Comparison of ENCODE assay signal across 19 cellular contexts in the genomic region with DNA sequence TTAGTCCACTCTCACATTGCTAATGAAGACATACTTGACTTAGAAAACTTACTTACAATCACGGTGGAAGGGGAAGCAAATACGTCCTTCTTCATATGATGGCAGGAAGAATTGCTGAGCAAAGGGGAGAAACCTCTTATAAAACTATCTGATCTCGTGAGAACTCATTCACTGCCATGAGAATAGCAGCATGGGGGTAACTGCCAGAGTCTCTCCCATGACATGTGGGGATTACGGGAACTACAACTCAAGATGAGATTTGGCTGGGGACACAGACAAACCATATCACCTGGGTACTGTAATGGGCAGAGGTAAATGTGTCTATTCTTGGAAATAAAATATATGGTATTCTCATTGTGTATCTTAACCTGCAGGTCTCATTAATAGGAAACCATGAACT.
DNase-seq lines count a peak whose midpoint lies in the region; ATAC-seq and TF ChIP-seq lines count a peak whose summit lies in the region.
"Had no signal": no experiment of that assay in that cellular context is flagged by ENCODE, and none has a peak within 500 bp of the region (broad histone marks: within the 10 kb centered on the region; RNA-seq: fewer than 3 reads in every experiment).

No MANE protein-coding gene starts in this region.

- H3K4me1 Mint-ChIP-seq in GM23338 = peaks cover 28% of the 10 kb centered on the region
- H3K4me1 Mint-ChIP-seq in endodermal cell = peaks cover 3% of the 10 kb centered on the region
- peaks cover 2% of the 10 kb centered on the region for H3K4me1 Mint-ChIP-seq in neural progenitor cell
- H3K4me1 Mint-ChIP-seq: B cell; CD4-positive, CD25-positive, alpha-beta regulatory T cell had no signal

- H2AFZ ChIP-seq in GM23338 (no peak overlapping the region), neural progenitor cell (replicated peaks) (peak overlapping the region; percentile 35)

- H3K27ac ChIP-seq in GM23338 (ENCODE audit: low read depth) = no peak overlapping the region
- H3K27ac ChIP-seq in endodermal cell (ENCODE audit: low read depth, low read length) = no peak overlapping the region
- no peak overlapping the region for H3K27ac ChIP-seq in neural progenitor cell
- H3K27ac ChIP-seq: 22Rv1, BLaER1, C4-2B had no signal

- no peaks in the 10 kb centered on the region for H3F3A ChIP-seq in GM23338 (replicated peaks; ENCODE audit: low read depth)
- H3F3A ChIP-seq in neural progenitor cell (ENCODE audit: low read depth) = no peaks in the 10 kb centered on the region

- H3K27me3 ChIP-seq in GM23338 (ENCODE audit: insufficient read depth) = no peaks in the 10 kb centered on the region
- H3K27me3 ChIP-seq in endodermal cell (ENCODE audit: control insufficient read depth, insufficient read depth, low read length, poor library complexity, severe bottlenecking) = no peaks in the 10 kb centered on the region
- H3K27me3 ChIP-seq in neural progenitor cell = no peaks in the 10 kb centered on the region
- H3K27me3 ChIP-seq: BLaER1 had no signal

- H3K36me3 ChIP-seq in GM23338 (ENCODE audit: insufficient read depth) (no peaks in the 10 kb centered on the region), endodermal cell (ENCODE audit: control insufficient read depth, insufficient read depth, low read length) (no peaks in the 10 kb centered on the region), neural progenitor cell (no peaks in the 10 kb centered on the region)
- H3K36me3 ChIP-seq: BLaER1 had no signal

- H3K4me1 ChIP-seq in GM23338 (ENCODE audit: insufficient read depth) (peaks cover 15% of the 10 kb centered on the region), endodermal cell (ENCODE audit: control insufficient read depth, insufficient read depth, low read length) (no peaks in the 10 kb centered on the region), neural progenitor cell (no peaks in the 10 kb centered on the region)
- H3K4me1 ChIP-seq: BLaER1, Caco-2 had no signal

- H3K27me3 Mint-ChIP-seq in GM23338 (ENCODE audit: insufficient read depth, low read depth, poor library complexity) (no peaks in the 10 kb centered on the region), endodermal cell (ENCODE audit: insufficient read depth) (no peaks in the 10 kb centered on the region), neural progenitor cell (ENCODE audit: insufficient read depth, low read depth) (peaks cover 2% of the 10 kb centered on the region)
- H3K27me3 Mint-ChIP-seq: B cell; CD4-positive, CD25-positive, alpha-beta regulatory T cell had no signal

- H3K4me2 ChIP-seq in GM23338 = no peak overlapping the region
- no peak overlapping the region for H3K4me2 ChIP-seq in neural progenitor cell
- H3K4me2 ChIP-seq: BLaER1 had no signal

- no peaks in the 10 kb centered on the region for H3K36me3 Mint-ChIP-seq in GM23338 (ENCODE audit: low read depth)
- no peaks in the 10 kb centered on the region for H3K36me3 Mint-ChIP-seq in endodermal cell (ENCODE audit: low read depth)
- H3K36me3 Mint-ChIP-seq in neural progenitor cell = no peaks in the 10 kb centered on the region
- H3K36me3 Mint-ChIP-seq: CD4-positive, CD25-positive, alpha-beta regulatory T cell; CD8-positive, alpha-beta T cell had no signal

- H4K20me1 ChIP-seq in GM23338 (replicated peaks; ENCODE audit: insufficient read depth) (no peaks in the 10 kb centered on the region), neural progenitor cell (ENCODE audit: low read depth) (no peaks in the 10 kb centered on the region)
- H4K20me1 ChIP-seq: BLaER1 had no signal

- H3K9me3 Mint-ChIP-seq in GM23338 (no peaks in the 10 kb centered on the region), endodermal cell (no peaks in the 10 kb centered on the region), neural progenitor cell (no peaks in the 10 kb centered on the region)

- DNase-seq in GM23338 (ENCODE audit: low spot score) = peak; percentile 56
- peak; percentile 8 for DNase-seq in NCI-H69 (lab: John Stamatoyannopoulos, UW)
- DNase-seq in endodermal cell = no peak
- no peak for DNase-seq in neural progenitor cell (ENCODE audit: low spot score)
- DNase-seq in NCI-H2029 treated with DMSO at 0.1 percent for 48 hours (lab: John Stamatoyannopoulos, UW) = no peak
- no peak for DNase-seq in T-helper 1 cell
- DNase-seq in NCI-H1048 (lab: John Stamatoyannopoulos, UW) = no peak
- DNase-seq: Caco-2; CD4-positive, CD25-positive, alpha-beta regulatory T cell; CD8-positive, alpha-beta T cell; DMS153; DND-41; GOT3; HCEC 1CT had no signal

- no peak overlapping the region for H3K27ac Mint-ChIP-seq in GM23338
- H3K27ac Mint-ChIP-seq in endodermal cell = no peak overlapping the region
- H3K27ac Mint-ChIP-seq in neural progenitor cell = no peak overlapping the region
- H3K27ac Mint-ChIP-seq: B cell; CD4-positive, CD25-positive, alpha-beta regulatory T cell; CD8-positive, alpha-beta T cell had no signal

- no peak; a peak in 1 of 4 replicates for TF ChIP-seq CTCF in GM23338 (conservative IDR thresholded peaks at IDR 0.05; ENCODE audit: low read depth in 2 of 2)
- peak; percentile 50 for TF ChIP-seq CTCF in endodermal cell (conservative IDR thresholded peaks at IDR 0.05)
- TF ChIP-seq CTCF in neural progenitor cell (IDR thresholded peaks at IDR 0.05) = no peak

- H3K9me3 ChIP-seq in endodermal cell (ENCODE audit: control insufficient read depth, low read length) (no peaks in the 10 kb centered on the region), neural progenitor cell (ENCODE audit: low read depth) (no peaks in the 10 kb centered on the region)
- H3K9me3 ChIP-seq: BLaER1, Caco-2 had no signal

- H3K4me3 Mint-ChIP-seq in GM23338 (no peak overlapping the region), endodermal cell (no peak overlapping the region), neural progenitor cell (no peak overlapping the region)
- H3K4me3 Mint-ChIP-seq: B cell; CD4-positive, CD25-positive, alpha-beta regulatory T cell; CD8-positive, alpha-beta T cell had no signal

- H3K4me3 ChIP-seq in GM23338 = no peak overlapping the region
- H3K4me3 ChIP-seq in endodermal cell (ENCODE audit: low read length) = no peak overlapping the region
- H3K4me3 ChIP-seq in neural progenitor cell = no peak overlapping the region
- H3K4me3 ChIP-seq: BLaER1, GM12878 had no signal

- no peaks in the 10 kb centered on the region for H3K9me2 ChIP-seq in GM23338 (ENCODE audit: insufficient read depth)

- 80 to 89% methylated on average over 2 to 4 of the region's 4 CpGs for WGBS in endodermal cell (ENCODE audit: insufficient coverage in 1 of 2, insufficient read length in 1 of 2), 2 experiments

- H3K79me2 ChIP-seq in GM23338 (replicated peaks; ENCODE audit: insufficient read depth) (no peaks in the 10 kb centered on the region), neural progenitor cell (ENCODE audit: low read depth) (no peaks in the 10 kb centered on the region)

- ATAC-seq in GM23338 = peak; percentile 64
- ATAC-seq: CD8-positive, alpha-beta T cell; GM12878 had no signal

- no peak overlapping the region for H3K9ac ChIP-seq in endodermal cell (ENCODE audit: extremely low read depth, low read length, poor library complexity, severe bottlenecking)
- no peak overlapping the region for H3K9ac ChIP-seq in neural progenitor cell
- H3K9ac ChIP-seq: BLaER1 had no signal

TF ChIP-seq in GM23338, 12 proteins besides CTCF, POLR2A, EP300 and RAD21 (continues in another document):
- TF ChIP-seq CREB1 (CRISPR knock-in tag; IDR thresholded peaks at IDR 0.05; ENCODE audit: low read depth) (no peak), ZNF331 (CRISPR knock-in tag; IDR thresholded peaks at IDR 0.05; ENCODE audit: low read depth) (no peak), JUNB (IDR thresholded peaks at IDR 0.05; ENCODE audit: unreplicated experiment) (no peak), STAT1 (IDR thresholded peaks at IDR 0.05; ENCODE audit: unreplicated experiment) (no peak)
- TF ChIP-seq, protein P1, sequence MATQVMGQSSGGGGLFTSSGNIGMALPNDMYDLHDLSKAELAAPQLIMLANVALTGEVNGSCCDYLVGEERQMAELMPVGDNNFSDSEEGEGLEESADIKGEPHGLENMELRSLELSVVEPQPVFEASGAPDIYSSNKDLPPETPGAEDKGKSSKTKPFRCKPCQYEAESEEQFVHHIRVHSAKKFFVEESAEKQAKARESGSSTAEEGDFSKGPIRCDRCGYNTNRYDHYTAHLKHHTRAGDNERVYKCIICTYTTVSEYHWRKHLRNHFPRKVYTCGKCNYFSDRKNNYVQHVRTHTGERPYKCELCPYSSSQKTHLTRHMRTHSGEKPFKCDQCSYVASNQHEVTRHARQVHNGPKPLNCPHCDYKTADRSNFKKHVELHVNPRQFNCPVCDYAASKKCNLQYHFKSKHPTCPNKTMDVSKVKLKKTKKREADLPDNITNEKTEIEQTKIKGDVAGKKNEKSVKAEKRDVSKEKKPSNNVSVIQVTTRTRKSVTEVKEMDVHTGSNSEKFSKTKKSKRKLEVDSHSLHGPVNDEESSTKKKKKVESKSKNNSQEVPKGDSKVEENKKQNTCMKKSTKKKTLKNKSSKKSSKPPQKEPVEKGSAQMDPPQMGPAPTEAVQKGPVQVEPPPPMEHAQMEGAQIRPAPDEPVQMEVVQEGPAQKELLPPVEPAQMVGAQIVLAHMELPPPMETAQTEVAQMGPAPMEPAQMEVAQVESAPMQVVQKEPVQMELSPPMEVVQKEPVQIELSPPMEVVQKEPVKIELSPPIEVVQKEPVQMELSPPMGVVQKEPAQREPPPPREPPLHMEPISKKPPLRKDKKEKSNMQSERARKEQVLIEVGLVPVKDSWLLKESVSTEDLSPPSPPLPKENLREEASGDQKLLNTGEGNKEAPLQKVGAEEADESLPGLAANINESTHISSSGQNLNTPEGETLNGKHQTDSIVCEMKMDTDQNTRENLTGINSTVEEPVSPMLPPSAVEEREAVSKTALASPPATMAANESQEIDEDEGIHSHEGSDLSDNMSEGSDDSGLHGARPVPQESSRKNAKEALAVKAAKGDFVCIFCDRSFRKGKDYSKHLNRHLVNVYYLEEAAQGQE (IDR thresholded peaks at IDR 0.05; ENCODE audit: unreplicated experiment) = no peak

Comparison
In these comparisons a context has a peak if more than half of its experiments do, and no peak if none do; other contexts are left out.
1. DNase-seq: peak in GM23338 (single experiment) and NCI-H69 (single experiment); none in endodermal cell (single experiment), neural progenitor cell (single experiment), NCI-H2029 treated with DMSO at 0.1 percent for 48 hours (single experiment), T-helper 1 cell (0 of 5) and NCI-H1048 (single experiment).